In genomic region chr18:72107647-72108046, GRCh38 we compare ENCODE assay signal across 15 cellular contexts.
DNase-seq lines count a peak whose midpoint lies in the region; ATAC-seq, FAIRE-seq and TF ChIP-seq lines count a peak whose summit lies in the region.
"Had no signal": no experiment of that assay in that cellular context is flagged by ENCODE, and none has a peak within 500 bp of the region (broad histone marks: within the 10 kb centered on the region; RNA-seq: fewer than 3 reads in every experiment).

No MANE protein-coding gene starts in this region.

- H3K4me3 ChIP-seq in choroid plexus epithelial cell (ENCODE audit: low read depth, low read length) = no peak overlapping the region
- H3K4me3 ChIP-seq: gastrocnemius medialis, psoas muscle, thoracic aorta had no signal

- no peak for FAIRE-seq in RCC 7860 (lab: Jason Lieb, UNC)

- no peak for ATAC-seq in GM21529 (IDR thresholded peaks at IDR 0.05; ENCODE audit: unreplicated experiment)
- ATAC-seq: gastrocnemius medialis, psoas muscle had no signal

- no peak for TF ChIP-seq CTCF in choroid plexus epithelial cell (conservative IDR thresholded peaks at IDR 0.05; ENCODE audit: low read depth, low read length)

- DNase-seq in DMS153 treated with DMSO at 0.1 percent for 48 hours (lab: John Stamatoyannopoulos, UW; ENCODE audit: unreplicated experiment) = peak; percentile 29
- peak; percentile 25 for DNase-seq in NCI-H460 (ENCODE audit: extremely low read depth, low read depth)
- DNase-seq in choroid plexus epithelial cell (ENCODE audit: low read depth) = peak; percentile 65
- peak; percentile 21 for DNase-seq in midbrain (lab: John Stamatoyannopoulos, UW)
- DNase-seq in stimulated activated CD4-positive, alpha-beta T cell treated with anti-CD3 and anti-CD28 coated beads, Interleukin-12 subunit alpha, Interleukin-12 subunit beta, amount 100 ng/mL, for 4 hours = no peak
- DNase-seq in stimulated activated CD4-positive, alpha-beta T cell treated with anti-CD3 and anti-CD28 coated beads, Interleukin-2, amount 100 ng/mL, for 24 hours = no peak
- no peak for DNase-seq in RCC 7860 (ENCODE audit: low spot score)
- DNase-seq: activated B cell treated with CpG ODN at 0.5 μM for 24 hours, cerebellar nuclear complex, gastrocnemius medialis, HFFc6, NCI-H1048, psoas muscle had no signal

Comparison
In these comparisons a context has a peak if more than half of its experiments do, and no peak if none do; other contexts are left out.
1. DNase-seq: peak in DMS153 treated with DMSO at 0.1 percent for 48 hours (single experiment), NCI-H460 (single experiment), choroid plexus epithelial cell (single experiment) and midbrain (single experiment); none in stimulated activated CD4-positive, alpha-beta T cell treated with anti-CD3 and anti-CD28 coated beads, Interleukin-12 subunit alpha, Interleukin-12 subunit beta, amount 100 ng/mL, for 4 hours (single experiment), stimulated activated CD4-positive, alpha-beta T cell treated with anti-CD3 and anti-CD28 coated beads, Interleukin-2, amount 100 ng/mL, for 24 hours (0 of 2) and RCC 7860 (single experiment).